In genomic region chr10:100338434-100339036, GRCh38 we compare ENCODE assay signal across 8 cellular contexts.
DNase-seq lines count a peak whose midpoint lies in the region; ATAC-seq and TF ChIP-seq lines count a peak whose summit lies in the region.

No MANE protein-coding gene starts in this region.

- TF ChIP-seq POLR2A in erythroblast (IDR thresholded peaks at IDR 0.05; ENCODE audit: low read length), result no peak

- H3K36me3 ChIP-seq in OCI-LY3 (replicated peaks; ENCODE audit: low read depth, low read length), result no peaks in the 10 kb centered on the region

- no peaks in the 10 kb centered on the region for H3K79me2 ChIP-seq in OCI-LY3 (ENCODE audit: low read length)

- H4K20me1 ChIP-seq in OCI-LY3 (ENCODE audit: insufficient read depth, low read length), result no peaks in the 10 kb centered on the region

- peaks cover 3% of the 10 kb centered on the region for H3K27me3 Mint-ChIP-seq in nephron progenitor cell (ENCODE audit: low read depth, poor library complexity)
- peaks cover 13% of the 10 kb centered on the region for H3K27me3 Mint-ChIP-seq in stimulated activated naive CD8-positive, alpha-beta T cell treated with anti-CD3 and anti-CD28 coated beads, Interleukin-15, amount 100 ng/mL, for 72 hours

- H3K4me3 Mint-ChIP-seq in nephron progenitor cell, result no peak overlapping the region
- no peak overlapping the region for H3K4me3 Mint-ChIP-seq in stimulated activated naive CD8-positive, alpha-beta T cell treated with anti-CD3 and anti-CD28 coated beads, Interleukin-15, amount 100 ng/mL, for 72 hours

- H3K4me3 ChIP-seq in OCI-LY3 (ENCODE audit: low read length), result peak overlapping the region; percentile 79

- peaks cover 38% of the 10 kb centered on the region for H3K4me1 Mint-ChIP-seq in nephron progenitor cell
- peaks cover 28% of the 10 kb centered on the region for H3K4me1 Mint-ChIP-seq in stimulated activated naive CD8-positive, alpha-beta T cell treated with anti-CD3 and anti-CD28 coated beads, Interleukin-15, amount 100 ng/mL, for 72 hours

- H3K9me3 ChIP-seq in OCI-LY3 (ENCODE audit: insufficient read depth, low read length), result no peaks in the 10 kb centered on the region

- peak; percentile 72 for TF ChIP-seq CTCF in OCI-LY3 (IDR thresholded peaks at IDR 0.05; ENCODE audit: low read depth, low read length)
- TF ChIP-seq CTCF in nephron progenitor cell (IDR thresholded peaks at IDR 0.05), result peak; percentile 91

- ATAC-seq in HG03378 (IDR thresholded peaks at IDR 0.05; ENCODE audit: unreplicated experiment) (peak; percentile 46), HG02759 (IDR thresholded peaks at IDR 0.05; ENCODE audit: unreplicated experiment) (no peak)
- peak; percentile 83 for ATAC-seq in stimulated activated naive CD8-positive, alpha-beta T cell treated with anti-CD3 and anti-CD28 coated beads, Interleukin-15, amount 100 ng/mL, for 72 hours

- H3K9me3 Mint-ChIP-seq in nephron progenitor cell, result no peaks in the 10 kb centered on the region
- no peaks in the 10 kb centered on the region for H3K9me3 Mint-ChIP-seq in stimulated activated naive CD8-positive, alpha-beta T cell treated with anti-CD3 and anti-CD28 coated beads, Interleukin-15, amount 100 ng/mL, for 72 hours

- H3K27ac Mint-ChIP-seq in nephron progenitor cell, result no peak overlapping the region
- H3K27ac Mint-ChIP-seq in stimulated activated naive CD8-positive, alpha-beta T cell treated with anti-CD3 and anti-CD28 coated beads, Interleukin-15, amount 100 ng/mL, for 72 hours, result peak overlapping the region; percentile 10 to 92

- peak; percentile 81 for DNase-seq in ELF-1 (ENCODE audit: low read depth, low spot score)
- DNase-seq in activated T-cell treated with anti-CD3 and anti-CD28 coated beads for 24 hours (ENCODE audit: low read depth), result peak; percentile 69
- DNase-seq in erythroblast (lab: John Stamatoyannopoulos, UW), result peak; percentile 58 to 83
- peak; percentile 82 for DNase-seq in nephron progenitor cell
- DNase-seq in stimulated activated naive CD8-positive, alpha-beta T cell treated with anti-CD3 and anti-CD28 coated beads, Interleukin-15, amount 100 ng/mL, for 72 hours, result peak; percentile 79 to 80

- peak overlapping the region; percentile 97 for H3K27ac ChIP-seq in OCI-LY3 (ENCODE audit: low read length)

- H2AFZ ChIP-seq in OCI-LY3 (ENCODE audit: low read depth, low read length), result 0 out of 2 replicates have a peak overlapping the region, but pooled peaks have one; percentile 8

- no peaks in the 10 kb centered on the region for H3K27me3 ChIP-seq in OCI-LY3 (ENCODE audit: low read depth, low read length)

- H3K36me3 Mint-ChIP-seq in nephron progenitor cell (ENCODE audit: low read depth), result no peaks in the 10 kb centered on the region

- H3K4me1 ChIP-seq in OCI-LY3 (ENCODE audit: low read length), result peaks cover 39% of the 10 kb centered on the region

- peak overlapping the region; percentile 100 for H3K4me2 ChIP-seq in OCI-LY3 (ENCODE audit: low read length)

- H3K9ac ChIP-seq in OCI-LY3 (ENCODE audit: low read length), result peak overlapping the region; percentile 91
